In genomic region chr9:96450613-96451544, GRCh38 we compare ENCODE assay signal across 8 cellular contexts. TPM values are rescaled to one million over a fixed set of nuclear protein-coding genes. Genes with fewer than 3 reads are reported as not detected.
A peak's percentile ranks its signal among the peaks of the same experiment; 100 is the strongest.
DNase-seq lines count a peak whose midpoint lies in the region; ATAC-seq and TF ChIP-seq lines count a peak whose summit lies in the region.

No MANE protein-coding gene starts in this region.

- no peaks in the 10 kb centered on the region for H3K36me3 ChIP-seq in WERI-Rb-1

- H3K27me3 ChIP-seq in WERI-Rb-1 (ENCODE audit: insufficient read depth, low read depth, severe bottlenecking) = no peaks in the 10 kb centered on the region

- TF ChIP-seq POLR2A in lower leg skin (IDR thresholded peaks at IDR 0.05) = no peak

- intact Hi-C loops in lower leg skin (cut with DNase I; ENCODE audit: low total_unique reads) = no loop called here

- WGBS in lower leg skin, 2 donors = 1% methylated on average over 51 to 64 of the region's 65 CpGs

- no peaks in the 10 kb centered on the region for H3K9me3 ChIP-seq in WERI-Rb-1 (ENCODE audit: severe bottlenecking)

- POLR2A ChIA-PET in GM10248 (lab: Yijun Ruan, JAX) = interaction anchor here (0.6 kb wide), 1 partner anchor 84 kb away, joined by 7 read pairs; no protein-coding TSS in a partner anchor

- CTCF ChIA-PET in GM10248 (lab: Yijun Ruan, JAX) = interaction anchor here (1.0 to 2.5 kb wide), 7 partner anchors 9 to 214 kb away, joined by 3 to 11 read pairs (median 7); no protein-coding TSS in a partner anchor

- H3K4me3 ChIP-seq in WERI-Rb-1 (ENCODE audit: low read depth, low read length) = peak overlapping the region; percentile 64
- H3K4me3 ChIP-seq in lower leg skin (ENCODE audit: low read depth, poor library complexity, severe bottlenecking) = peak overlapping the region; percentile 51

- DNase-seq in GM10248 (ENCODE audit: extremely low spot score) (peak; percentile 33), WERI-Rb-1 (peak; percentile 28), cerebellum (ENCODE audit: low spot score) (peak; percentile 43), lower leg skin (ENCODE audit: low spot score in 2 of 2) (peak; percentile 24 to 87), NCI-H187 treated with DMSO at 0.1 percent for 48 hours (lab: John Stamatoyannopoulos, UW) (no peak)
- peak; percentile 45 for DNase-seq in stimulated activated CD8-positive, alpha-beta memory T cell treated with anti-CD3 and anti-CD28 coated beads, Interleukin-4, amount 100 ng/mL, for 48 hours

- H3K27ac ChIP-seq in WERI-Rb-1 = peak overlapping the region; percentile 28; the same call in 1 of the 2 replicates

- ATAC-seq in HG03097 (IDR thresholded peaks at IDR 0.05; ENCODE audit: low FRiP score, unreplicated experiment) (peak; percentile 3), HG02870 (IDR thresholded peaks at IDR 0.05; ENCODE audit: unreplicated experiment) (no peak)

- TF ChIP-seq CTCF in GM10248 (IDR thresholded peaks at IDR 0.05; ENCODE audit: control extremely low read depth, extremely low read depth, low read depth, missing control alignments) (no peak), WERI-Rb-1 (IDR thresholded peaks at IDR 0.05; ENCODE audit: low read depth, low read length) (no peak), lower leg skin (IDR thresholded peaks at IDR 0.05) (no peak)

RNA-seq across cellular contexts. Expression of gene HABP4, which starts 0.9 kb away (rescaled TPM):
- total RNA-seq in cerebellum = 7.2 TPM
- 10 to 100 TPM in 2 of 4 donors, 1 to 10 TPM in 2; 6.3 to 13.4 (median 10.2) TPM for total RNA-seq in lower leg skin

RNA-seq across cellular contexts. Expression of gene ZNF367, which starts 32.7 kb away (rescaled TPM):
- total RNA-seq in cerebellum (8.3 TPM), lower leg skin (1 to 10 TPM in 3 of 4 donors, under 1 TPM in 1; 0.93 to 3.0 (median 1.8) TPM)
